8 cellular contexts compared by ENCODE assay signal in genomic region chr15:69713726-69714559, GRCh38.
A peak's percentile ranks its signal among the peaks of the same experiment; 100 is the strongest.
DNase-seq lines count a peak whose midpoint lies in the region; ATAC-seq and TF ChIP-seq lines count a peak whose summit lies in the region.

No MANE protein-coding gene starts in this region.

- no peak overlapping the region for H3K4me3 ChIP-seq in HAP-1

- H3K36me3 ChIP-seq in HAP-1 (replicated peaks) = no peaks in the 10 kb centered on the region

- no peak overlapping the region for H3K27ac ChIP-seq in RWPE1

- peaks cover 7% of the 10 kb centered on the region; the same call in 1 of the 2 replicates for H3K27me3 ChIP-seq in HAP-1 (ENCODE audit: low read depth)

- no peaks in the 10 kb centered on the region for H3K9me3 ChIP-seq in HAP-1

- POLR2A ChIA-PET in RWPE1 (lab: Yijun Ruan, JAX; ENCODE audit: low non-redundant PET) = no interaction called here

- CTCF ChIA-PET in RWPE1 (lab: Yijun Ruan, JAX) = interaction anchor here (0.5 kb wide), 1 partner anchor 15 kb away, joined by 3 read pairs; no protein-coding TSS in a partner anchor

- peak; percentile 81 for DNase-seq in activated CD4-positive, alpha-beta T cell treated with anti-CD3 and anti-CD28 coated beads for 48 hours
- peak; percentile 24 for DNase-seq in mucosa of gallbladder (ENCODE audit: low spot score)
- DNase-seq in LoVo (ENCODE audit: low spot score) = no peak
- no peak for DNase-seq in RWPE1 (ENCODE audit: low spot score)
- no peak for DNase-seq in HAP-1 (ENCODE audit: low spot score in 2 of 2)
- DNase-seq in NCI-H2196 treated with DMSO at 0.1 percent for 48 hours (lab: John Stamatoyannopoulos, UW; ENCODE audit: unreplicated experiment) = no peak

- no peaks in the 10 kb centered on the region for H3K4me1 ChIP-seq in HAP-1

- in situ Hi-C loops in HAP-1 (cut with MboI; ENCODE audit: low sequenced_read_pairs) = no loop called here

- TF ChIP-seq CTCF in RWPE1 (conservative IDR thresholded peaks at IDR 0.05; ENCODE audit: low read depth) = no peak

- ATAC-seq in GM18861 (IDR thresholded peaks at IDR 0.05; ENCODE audit: unreplicated experiment) = peak; percentile 90
- peak; percentile 65 for ATAC-seq in HG03039 (IDR thresholded peaks at IDR 0.05; ENCODE audit: unreplicated experiment)

Comparison
In these comparisons a context has a peak if more than half of its experiments do, and no peak if none do; other contexts are left out.
1. DNase-seq: peak in activated CD4-positive, alpha-beta T cell treated with anti-CD3 and anti-CD28 coated beads for 48 hours (single experiment) and mucosa of gallbladder (single experiment); none in LoVo (single experiment), RWPE1 (single experiment), HAP-1 (0 of 2) and NCI-H2196 treated with DMSO at 0.1 percent for 48 hours (single experiment).